In genomic region chr6:2753116-2753489, GRCh38 we compare ENCODE assay signal across 1 cellular context.
TF ChIP-seq lines count a peak whose summit lies in the region.

No MANE protein-coding gene starts in this region.

TF ChIP-seq in HepG2, 621 proteins besides CTCF, POLR2A, EP300 and RAD21 (continued from another document and continues in another):
- TF ChIP-seq, protein P1, sequence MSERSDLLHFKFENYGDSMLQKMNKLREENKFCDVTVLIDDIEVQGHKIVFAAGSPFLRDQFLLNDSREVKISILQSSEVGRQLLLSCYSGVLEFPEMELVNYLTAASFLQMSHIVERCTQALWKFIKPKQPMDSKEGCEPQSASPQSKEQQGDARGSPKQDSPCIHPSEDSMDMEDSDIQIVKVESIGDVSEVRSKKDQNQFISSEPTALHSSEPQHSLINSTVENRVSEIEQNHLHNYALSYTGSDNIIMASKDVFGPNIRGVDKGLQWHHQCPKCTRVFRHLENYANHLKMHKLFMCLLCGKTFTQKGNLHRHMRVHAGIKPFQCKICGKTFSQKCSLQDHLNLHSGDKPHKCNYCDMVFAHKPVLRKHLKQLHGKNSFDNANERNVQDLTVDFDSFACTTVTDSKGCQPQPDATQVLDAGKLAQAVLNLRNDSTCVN (CRISPR knock-in tag; IDR thresholded peaks at IDR 0.05; ENCODE audit: borderline replicate concordance): 0 out of 2 replicates have a peak, but pooled peaks have one; percentile 25
- TF ChIP-seq HMG20A (CRISPR knock-in tag; IDR thresholded peaks at IDR 0.05; ENCODE audit: borderline replicate concordance) (peak; percentile 11; the same call in 1 of the 2 replicates), ISL2 (CRISPR knock-in tag; IDR thresholded peaks at IDR 0.05) (no peak), JUN (CRISPR knock-in tag; IDR thresholded peaks at IDR 0.05) (no peak), TOE1 (CRISPR knock-in tag; IDR thresholded peaks at IDR 0.05) (no peak), FOXA3 (CRISPR knock-in tag; IDR thresholded peaks at IDR 0.05) (peak; percentile 39; the same call in 1 of the 2 replicates), ZFP82 (CRISPR knock-in tag; IDR thresholded peaks at IDR 0.05; ENCODE audit: borderline replicate concordance) (peak; percentile 69; the same call in 1 of the 2 replicates), SMC3 (IDR thresholded peaks at IDR 0.05; ENCODE audit: low read length) (no peak), ZFP41 (CRISPR knock-in tag; IDR thresholded peaks at IDR 0.05; ENCODE audit: borderline replicate concordance) (no peak), SMARCC2 (IDR thresholded peaks at IDR 0.05) (no peak), ZNF772 (CRISPR knock-in tag; IDR thresholded peaks at IDR 0.05) (no peak), ZNF296 (CRISPR knock-in tag; conservative IDR thresholded peaks at IDR 0.05) (no peak), CREM (IDR thresholded peaks at IDR 0.05) (no peak), CREM (CRISPR knock-in tag; IDR thresholded peaks at IDR 0.05) (no peak), LCORL (IDR thresholded peaks at IDR 0.05) (no peak), LCORL (CRISPR knock-in tag; IDR thresholded peaks at IDR 0.05) (0 out of 2 replicates have a peak, but pooled peaks have one; percentile 24), SOX13 (IDR thresholded peaks at IDR 0.05) (no peak), SOX13 (CRISPR knock-in tag; conservative IDR thresholded peaks at IDR 0.05 in 1 of 2, IDR thresholded peaks at IDR 0.05 in 1 of 2) (peak in 1 of 2 experiments; percentile 34; a peak in 1 of 4 replicates), BRD4 (CRISPR knock-in tag; IDR thresholded peaks at IDR 0.05) (no peak), MEIS1 (CRISPR knock-in tag; IDR thresholded peaks at IDR 0.05; ENCODE audit: borderline replicate concordance) (no peak), BHLHE40 (IDR thresholded peaks at IDR 0.05; ENCODE audit: low read length) (no peak), PHF5A (CRISPR knock-in tag; IDR thresholded peaks at IDR 0.05; ENCODE audit: low read depth, unreplicated experiment) (no peak), GATA4 (IDR thresholded peaks at IDR 0.05; ENCODE audit: borderline replicate concordance, low read depth) (no peak), AGO1 (IDR thresholded peaks at IDR 0.05; ENCODE audit: low read depth, low read length, poor library complexity, severe bottlenecking) (no peak), ATF7 (IDR thresholded peaks at IDR 0.05) (no peak), ATF7 (CRISPR knock-in tag; IDR thresholded peaks at IDR 0.05) (no peak), REL (CRISPR knock-in tag; conservative IDR thresholded peaks at IDR 0.05) (no peak), POLR2G (IDR thresholded peaks at IDR 0.05; ENCODE audit: low read depth, low read length) (no peak), ZMYM3 (CRISPR knock-in tag; IDR thresholded peaks at IDR 0.05) (no peak), ZNF75D (CRISPR knock-in tag; IDR thresholded peaks at IDR 0.05; ENCODE audit: borderline replicate concordance) (no peak), KMT2A (CRISPR knock-in tag; IDR thresholded peaks at IDR 0.05) (no peak), ZNF451 (CRISPR knock-in tag; IDR thresholded peaks at IDR 0.05) (no peak), ZSCAN30 (CRISPR knock-in tag; IDR thresholded peaks at IDR 0.05) (no peak), RFXANK (CRISPR knock-in tag; IDR thresholded peaks at IDR 0.05) (no peak), HNRNPK (IDR thresholded peaks at IDR 0.05; ENCODE audit: low read depth, low read length, poor library complexity, severe bottlenecking) (no peak), ZNF672 (CRISPR knock-in tag; IDR thresholded peaks at IDR 0.05) (no peak), XRCC5 (optimal IDR thresholded peaks at IDR 0.05; ENCODE audit: low read length) (no peak), CC2D1A (CRISPR knock-in tag; IDR thresholded peaks at IDR 0.05) (no peak), ZSCAN25 (CRISPR knock-in tag; IDR thresholded peaks at IDR 0.05) (no peak), ZNF776 (CRISPR knock-in tag; IDR thresholded peaks at IDR 0.05) (no peak), ZNF136 (CRISPR knock-in tag; IDR thresholded peaks at IDR 0.05; ENCODE audit: low read depth) (no peak), HNF4A (CRISPR knock-in tag; IDR thresholded peaks at IDR 0.05) (no peak), ZBTB7A (CRISPR knock-in tag; IDR thresholded peaks at IDR 0.05) (no peak), NONO (IDR thresholded peaks at IDR 0.05) (no peak), NONO (CRISPR knock-in tag; conservative IDR thresholded peaks at IDR 0.05) (no peak), E2F1 (CRISPR knock-in tag; IDR thresholded peaks at IDR 0.05) (no peak), TEAD2 (CRISPR knock-in tag; IDR thresholded peaks at IDR 0.05) (no peak), MEIS2 (CRISPR knock-in tag; IDR thresholded peaks at IDR 0.05) (no peak), NCOA2 (CRISPR knock-in tag; IDR thresholded peaks at IDR 0.05) (no peak), RFX5 (IDR thresholded peaks at IDR 0.05; ENCODE audit: low read depth, low read length) (no peak), MLLT10 (CRISPR knock-in tag; IDR thresholded peaks at IDR 0.05) (no peak), TCF12 (IDR thresholded peaks at IDR 0.05) (no peak), TCF12 (CRISPR knock-in tag; IDR thresholded peaks at IDR 0.05) (no peak), FOXM1 (CRISPR knock-in tag; IDR thresholded peaks at IDR 0.05) (no peak), TIGD3 (CRISPR knock-in tag; IDR thresholded peaks at IDR 0.05; ENCODE audit: borderline replicate concordance) (no peak), MLXIP (CRISPR knock-in tag; IDR thresholded peaks at IDR 0.05; ENCODE audit: borderline replicate concordance) (no peak), ZNF431 (CRISPR knock-in tag; IDR thresholded peaks at IDR 0.05; ENCODE audit: borderline replicate concordance, low read depth) (no peak), TFDP2 (CRISPR knock-in tag; IDR thresholded peaks at IDR 0.05) (no peak)
- TF ChIP-seq, protein P2, sequence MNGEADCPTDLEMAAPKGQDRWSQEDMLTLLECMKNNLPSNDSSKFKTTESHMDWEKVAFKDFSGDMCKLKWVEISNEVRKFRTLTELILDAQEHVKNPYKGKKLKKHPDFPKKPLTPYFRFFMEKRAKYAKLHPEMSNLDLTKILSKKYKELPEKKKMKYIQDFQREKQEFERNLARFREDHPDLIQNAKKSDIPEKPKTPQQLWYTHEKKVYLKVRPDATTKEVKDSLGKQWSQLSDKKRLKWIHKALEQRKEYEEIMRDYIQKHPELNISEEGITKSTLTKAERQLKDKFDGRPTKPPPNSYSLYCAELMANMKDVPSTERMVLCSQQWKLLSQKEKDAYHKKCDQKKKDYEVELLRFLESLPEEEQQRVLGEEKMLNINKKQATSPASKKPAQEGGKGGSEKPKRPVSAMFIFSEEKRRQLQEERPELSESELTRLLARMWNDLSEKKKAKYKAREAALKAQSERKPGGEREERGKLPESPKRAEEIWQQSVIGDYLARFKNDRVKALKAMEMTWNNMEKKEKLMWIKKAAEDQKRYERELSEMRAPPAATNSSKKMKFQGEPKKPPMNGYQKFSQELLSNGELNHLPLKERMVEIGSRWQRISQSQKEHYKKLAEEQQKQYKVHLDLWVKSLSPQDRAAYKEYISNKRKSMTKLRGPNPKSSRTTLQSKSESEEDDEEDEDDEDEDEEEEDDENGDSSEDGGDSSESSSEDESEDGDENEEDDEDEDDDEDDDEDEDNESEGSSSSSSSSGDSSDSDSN (CRISPR knock-in tag; IDR thresholded peaks at IDR 0.05): no peak
- TF ChIP-seq, protein P3, sequence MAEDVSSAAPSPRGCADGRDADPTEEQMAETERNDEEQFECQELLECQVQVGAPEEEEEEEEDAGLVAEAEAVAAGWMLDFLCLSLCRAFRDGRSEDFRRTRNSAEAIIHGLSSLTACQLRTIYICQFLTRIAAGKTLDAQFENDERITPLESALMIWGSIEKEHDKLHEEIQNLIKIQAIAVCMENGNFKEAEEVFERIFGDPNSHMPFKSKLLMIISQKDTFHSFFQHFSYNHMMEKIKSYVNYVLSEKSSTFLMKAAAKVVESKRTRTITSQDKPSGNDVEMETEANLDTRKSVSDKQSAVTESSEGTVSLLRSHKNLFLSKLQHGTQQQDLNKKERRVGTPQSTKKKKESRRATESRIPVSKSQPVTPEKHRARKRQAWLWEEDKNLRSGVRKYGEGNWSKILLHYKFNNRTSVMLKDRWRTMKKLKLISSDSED (CRISPR knock-in tag; IDR thresholded peaks at IDR 0.05): no peak
- TF ChIP-seq, protein P4, sequence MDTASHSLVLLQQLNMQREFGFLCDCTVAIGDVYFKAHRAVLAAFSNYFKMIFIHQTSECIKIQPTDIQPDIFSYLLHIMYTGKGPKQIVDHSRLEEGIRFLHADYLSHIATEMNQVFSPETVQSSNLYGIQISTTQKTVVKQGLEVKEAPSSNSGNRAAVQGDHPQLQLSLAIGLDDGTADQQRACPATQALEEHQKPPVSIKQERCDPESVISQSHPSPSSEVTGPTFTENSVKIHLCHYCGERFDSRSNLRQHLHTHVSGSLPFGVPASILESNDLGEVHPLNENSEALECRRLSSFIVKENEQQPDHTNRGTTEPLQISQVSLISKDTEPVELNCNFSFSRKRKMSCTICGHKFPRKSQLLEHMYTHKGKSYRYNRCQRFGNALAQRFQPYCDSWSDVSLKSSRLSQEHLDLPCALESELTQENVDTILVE (CRISPR knock-in tag; IDR thresholded peaks at IDR 0.05): no peak
- TF ChIP-seq, protein P5, sequence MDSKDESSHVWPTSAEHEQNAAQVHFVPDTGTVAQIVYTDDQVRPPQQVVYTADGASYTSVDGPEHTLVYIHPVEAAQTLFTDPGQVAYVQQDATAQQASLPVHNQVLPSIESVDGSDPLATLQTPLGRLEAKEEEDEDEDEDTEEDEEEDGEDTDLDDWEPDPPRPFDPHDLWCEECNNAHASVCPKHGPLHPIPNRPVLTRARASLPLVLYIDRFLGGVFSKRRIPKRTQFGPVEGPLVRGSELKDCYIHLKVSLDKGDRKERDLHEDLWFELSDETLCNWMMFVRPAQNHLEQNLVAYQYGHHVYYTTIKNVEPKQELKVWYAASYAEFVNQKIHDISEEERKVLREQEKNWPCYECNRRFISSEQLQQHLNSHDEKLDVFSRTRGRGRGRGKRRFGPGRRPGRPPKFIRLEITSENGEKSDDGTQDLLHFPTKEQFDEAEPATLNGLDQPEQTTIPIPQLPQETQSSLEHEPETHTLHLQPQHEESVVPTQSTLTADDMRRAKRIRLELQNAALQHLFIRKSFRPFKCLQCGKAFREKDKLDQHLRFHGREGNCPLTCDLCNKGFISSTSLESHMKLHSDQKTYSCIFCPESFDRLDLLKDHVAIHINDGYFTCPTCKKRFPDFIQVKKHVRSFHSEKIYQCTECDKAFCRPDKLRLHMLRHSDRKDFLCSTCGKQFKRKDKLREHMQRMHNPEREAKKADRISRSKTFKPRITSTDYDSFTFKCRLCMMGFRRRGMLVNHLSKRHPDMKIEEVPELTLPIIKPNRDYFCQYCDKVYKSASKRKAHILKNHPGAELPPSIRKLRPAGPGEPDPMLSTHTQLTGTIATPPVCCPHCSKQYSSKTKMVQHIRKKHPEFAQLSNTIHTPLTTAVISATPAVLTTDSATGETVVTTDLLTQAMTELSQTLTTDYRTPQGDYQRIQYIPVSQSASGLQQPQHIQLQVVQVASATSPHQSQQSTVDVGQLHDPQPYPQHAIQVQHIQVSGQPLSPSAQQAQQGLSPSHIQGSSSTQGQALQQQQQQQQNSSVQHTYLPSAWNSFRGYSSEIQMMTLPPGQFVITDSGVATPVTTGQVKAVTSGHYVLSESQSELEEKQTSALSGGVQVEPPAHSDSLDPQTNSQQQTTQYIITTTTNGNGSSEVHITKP (CRISPR knock-in tag; IDR thresholded peaks at IDR 0.05; ENCODE audit: low read depth): no peak
